In genomic region chr10:42955493-42955889, GRCh38 we compare ENCODE assay signal across 14 cellular contexts.
"Had no signal": no experiment of that assay in that cellular context is flagged by ENCODE, and none has a peak within 500 bp of the region (broad histone marks: within the 10 kb centered on the region; RNA-seq: fewer than 3 reads in every experiment).

No MANE protein-coding gene starts in this region.

- H3K4me3 ChIP-seq: esophagus muscularis mucosa, hepatocyte, left ventricle myocardium inferior, ovary, SJSA1, thyroid gland, vagina had no signal

- H3K27me3 ChIP-seq: ovary, SJSA1, thyroid gland, vagina had no signal

- H3K4me1 ChIP-seq: SJSA1 had no signal

- H3K36me3 ChIP-seq: esophagus muscularis mucosa, left ventricle myocardium inferior, ovary, SJSA1, thyroid gland, vagina had no signal

- H3K27ac Mint-ChIP-seq: activated naive CD8-positive, alpha-beta T cell had no signal

- H3K36me3 Mint-ChIP-seq: activated naive CD8-positive, alpha-beta T cell had no signal

- H3K4me3 Mint-ChIP-seq: activated naive CD8-positive, alpha-beta T cell had no signal

- H3K9me3 ChIP-seq: esophagus muscularis mucosa, SJSA1, thyroid gland, vagina had no signal

- DNase-seq: activated CD4-positive, alpha-beta T cell treated with anti-CD3 and anti-CD28 coated beads, Interleukin-2, amount 50 U/mL, for 48 hours; activated gamma-delta T cell treated with Interleukin-2 at 50 U/mL for 16 hours; activated T-cell treated with anti-CD3 and anti-CD28 coated beads for 4 hours; amniotic stem cell; left ventricle myocardium inferior; mesenchymal stem cell; ovary; stimulated activated CD4-positive, alpha-beta T cell treated with anti-CD3 and anti-CD28 coated beads, Interleukin-12 subunit alpha, Interleukin-12 subunit beta, amount 100 ng/mL, for 4 hours; thyroid gland had no signal

- H3K27ac ChIP-seq: esophagus muscularis mucosa, hepatocyte, left ventricle myocardium inferior, ovary, SJSA1, thyroid gland, vagina had no signal

- H3K27me3 Mint-ChIP-seq: activated naive CD8-positive, alpha-beta T cell had no signal
